Comparison of ENCODE assay signal across 16 cellular contexts in genomic region chr11:27910186-27910941, GRCh38.
DNase-seq lines count a peak whose midpoint lies in the region; ATAC-seq and TF ChIP-seq lines count a peak whose summit lies in the region.
"Had no signal": no experiment of that assay in that cellular context is flagged by ENCODE, and none has a peak within 500 bp of the region (broad histone marks: within the 10 kb centered on the region; RNA-seq: fewer than 3 reads in every experiment).

No MANE protein-coding gene starts in this region.

- TF ChIP-seq CTCF in RWPE2 (IDR thresholded peaks at IDR 0.05; ENCODE audit: poor library complexity, severe bottlenecking) = no peak
- no peak for TF ChIP-seq CTCF in epithelial cell of esophagus (IDR thresholded peaks at IDR 0.05; ENCODE audit: insufficient read depth, low read depth, low read length, missing control alignments)

- H3K9me3 ChIP-seq in RWPE2 (ENCODE audit: severe bottlenecking) = no peaks in the 10 kb centered on the region
- H3K9me3 ChIP-seq: Peyer's patch, suprapubic skin had no signal

- peak overlapping the region; percentile 30 for H3K27ac ChIP-seq in RWPE2 (ENCODE audit: poor library complexity, severe bottlenecking)
- H3K27ac ChIP-seq: Peyer's patch, suprapubic skin had no signal

- H3K4me1 ChIP-seq in RWPE2 (ENCODE audit: insufficient read depth, poor library complexity, severe bottlenecking) = peaks cover 11% of the 10 kb centered on the region
- H3K4me1 ChIP-seq: Peyer's patch, suprapubic skin had no signal

- no peaks in the 10 kb centered on the region for H3K27me3 ChIP-seq in RWPE2 (ENCODE audit: insufficient read depth, poor library complexity, severe bottlenecking)
- H3K27me3 ChIP-seq: Peyer's patch, suprapubic skin had no signal

- DNase-seq in H4 (ENCODE audit: low spot score) (peak; percentile 46), RWPE2 (ENCODE audit: low spot score) (peak; percentile 77), epithelial cell of esophagus (ENCODE audit: low read depth) (peak; percentile 85), renal cortical epithelial cell (ENCODE audit: low read depth) (peak; percentile 84), amygdala (lab: John Stamatoyannopoulos, UW) (no peak), ecto neural progenitor cell (ENCODE audit: low spot score) (no peak)
- DNase-seq in activated effector memory CD4-positive, alpha-beta T cell treated with anti-CD3 and anti-CD28 coated beads, Interleukin-2, amount 50 U/mL, for 16 hours = no peak
- DNase-seq: activated gamma-delta T cell; C1 segment of cervical spinal cord; DMS153; effector CD8-positive, alpha-beta T cell; foreskin melanocyte; NCI-H2081; NCI-H69; Peyer's patch had no signal

- peak; percentile 94 for ATAC-seq in RWPE2 (ENCODE audit: low read depth)

- H3K4me3 ChIP-seq in RWPE2 (ENCODE audit: severe bottlenecking) (no peak overlapping the region), epithelial cell of esophagus (ENCODE audit: low read length) (no peak overlapping the region)
- H3K4me3 ChIP-seq: Peyer's patch, suprapubic skin had no signal

- H3K36me3 ChIP-seq in RWPE2 (ENCODE audit: low read depth) = no peaks in the 10 kb centered on the region
- H3K36me3 ChIP-seq: Peyer's patch, suprapubic skin had no signal

Comparison
In these comparisons a context has a peak if more than half of its experiments do, and no peak if none do; other contexts are left out.
1. DNase-seq: peak in H4 (single experiment), RWPE2 (single experiment), epithelial cell of esophagus (single experiment) and renal cortical epithelial cell (single experiment); none in amygdala (0 of 56), activated effector memory CD4-positive, alpha-beta T cell treated with anti-CD3 and anti-CD28 coated beads, Interleukin-2, amount 50 U/mL, for 16 hours (single experiment) and ecto neural progenitor cell (single experiment).